ENCODE assay signal across 9 cellular contexts in genomic region chr9:128886211-128886826, GRCh38. TPM values are rescaled to one million over a fixed set of nuclear protein-coding genes. Genes with fewer than 3 reads are reported as not detected.
DNase-seq lines count a peak whose midpoint lies in the region; ATAC-seq and TF ChIP-seq lines count a peak whose summit lies in the region.
"Had no signal": no experiment of that assay in that cellular context is flagged by ENCODE, and none has a peak within 500 bp of the region (broad histone marks: within the 10 kb centered on the region; RNA-seq: fewer than 3 reads in every experiment).

No MANE protein-coding gene starts in this region.

- peaks cover 31% of the 10 kb centered on the region for H3K4me1 ChIP-seq in CD8-positive, alpha-beta T cell (ENCODE audit: insufficient read depth, low read length)
- H3K4me1 ChIP-seq in iPS-20b (ENCODE audit: insufficient read depth, low read length) (peaks cover 26% of the 10 kb centered on the region; the same call in 1 of the 2 replicates), gastroesophageal sphincter (peaks cover 0 to 86% (median 39%) of the 10 kb centered on the region in 3 donors), body of pancreas (peaks cover 21% of the 10 kb centered on the region)

- H3K9me3 Mint-ChIP-seq in CD8-positive, alpha-beta T cell: no peaks in the 10 kb centered on the region
- no peaks in the 10 kb centered on the region for H3K9me3 Mint-ChIP-seq in T-cell

- H3K27me3 Mint-ChIP-seq in CD8-positive, alpha-beta T cell (ENCODE audit: low read depth): no peaks in the 10 kb centered on the region
- H3K27me3 Mint-ChIP-seq in T-cell: no peaks in the 10 kb centered on the region

- intact Hi-C loops in CD8-positive, alpha-beta T cell (cut with DNase I, micrococcal nuclease): no loop called here
- intact Hi-C loops in body of pancreas (cut with DNase I): no loop called here

- POLR2A ChIA-PET in CD8-positive, alpha-beta T cell (lab: Charles Lee): no interaction called here
- POLR2A ChIA-PET in T-cell (lab: Charles Lee): no interaction called here

- 54 to 62% methylated on average over 9 to 10 of the region's 12 CpGs for WGBS in gastroesophageal sphincter (ENCODE audit: low coverage in 1 of 2), 2 donors
- 59 to 64% methylated on average over 12 of the region's 12 CpGs for WGBS in body of pancreas, 2 donors

- CTCF ChIA-PET in CD8-positive, alpha-beta T cell (lab: Charles Lee): interaction anchor here (1.0 kb wide), 1 partner anchor 26 kb away, joined by 3 read pairs; no protein-coding TSS in a partner anchor
- CTCF ChIA-PET in T-cell (lab: Charles Lee): no interaction called here

- no peaks in the 10 kb centered on the region for H3K27me3 ChIP-seq in CD8-positive, alpha-beta T cell (ENCODE audit: insufficient read depth, low read length)
- H3K27me3 ChIP-seq in iPS-20b (ENCODE audit: insufficient read depth, low read length) (no peaks in the 10 kb centered on the region), gastroesophageal sphincter (no peaks in the 10 kb centered on the region), body of pancreas (no peaks in the 10 kb centered on the region)

- H3K36me3 Mint-ChIP-seq in CD8-positive, alpha-beta T cell: peaks cover 66% of the 10 kb centered on the region
- peaks cover 20% of the 10 kb centered on the region for H3K36me3 Mint-ChIP-seq in T-cell

- no peak for TF ChIP-seq CTCF in CD8-positive, alpha-beta T cell (IDR thresholded peaks at IDR 0.05)
- TF ChIP-seq CTCF in gastroesophageal sphincter (IDR thresholded peaks at IDR 0.05) (no peak), body of pancreas (IDR thresholded peaks at IDR 0.05) (no peak)

- H3K4me1 Mint-ChIP-seq in CD8-positive, alpha-beta T cell (ENCODE audit: low read depth): peaks cover 47% of the 10 kb centered on the region
- H3K4me1 Mint-ChIP-seq in T-cell: peaks cover 61 to 67% (median 64%) of the 10 kb centered on the region in 3 donors

- TF ChIP-seq EP300 in gastroesophageal sphincter (IDR thresholded peaks at IDR 0.05): no peak

- no peak for DNase-seq in CD8-positive, alpha-beta T cell
- DNase-seq in T-cell: no peak
- no peak for DNase-seq in body of pancreas
- DNase-seq: activated CD4-positive, CD25-positive, alpha-beta regulatory T cell treated with anti-CD3 and anti-CD28 coated beads, Interleukin-2, amount 50 U/mL, for 72 hours; NCI-H774 had no signal

- H3K9ac ChIP-seq in iPS-20b (ENCODE audit: low read depth, low read length): no peak overlapping the region

- TF ChIP-seq POLR2A in gastroesophageal sphincter (IDR thresholded peaks at IDR 0.05) (no peak), body of pancreas (IDR thresholded peaks at IDR 0.05) (no peak)

- no peak overlapping the region for H3K27ac ChIP-seq in CD8-positive, alpha-beta T cell (ENCODE audit: low read depth, low read length)
- peak overlapping the region; percentile 64 for H3K27ac ChIP-seq in iPS-20b (ENCODE audit: low read length)
- peak overlapping the region in 2 of 4 donors; percentile 97 for H3K27ac ChIP-seq in gastroesophageal sphincter
- peak overlapping the region in 1 of 4 donors; percentile 2 for H3K27ac ChIP-seq in body of pancreas

- peak overlapping the region; percentile 42 for H3K27ac Mint-ChIP-seq in CD8-positive, alpha-beta T cell
- H3K27ac Mint-ChIP-seq in T-cell: peak overlapping the region; percentile 72 to 76

- peak overlapping the region; percentile 9 for H3K4me3 Mint-ChIP-seq in CD8-positive, alpha-beta T cell
- peak overlapping the region in 1 of 3 donors; percentile 98 for H3K4me3 Mint-ChIP-seq in T-cell

- no peak for ATAC-seq in CD8-positive, alpha-beta T cell
- ATAC-seq in T-cell (replicated peaks in 1 of 4): no peak
- no peak for ATAC-seq in GM19395 (IDR thresholded peaks at IDR 0.05; ENCODE audit: unreplicated experiment)
- no peak for ATAC-seq in gastroesophageal sphincter
- no peak for ATAC-seq in body of pancreas

- peaks cover 25% of the 10 kb centered on the region for H3K36me3 ChIP-seq in CD8-positive, alpha-beta T cell (ENCODE audit: insufficient read depth, low read length)
- H3K36me3 ChIP-seq in iPS-20b (ENCODE audit: insufficient read depth, low read depth, low read length): peaks cover 66% of the 10 kb centered on the region
- H3K36me3 ChIP-seq in gastroesophageal sphincter: peaks cover 0 to 58% of the 10 kb centered on the region in 2 donors
- peaks cover 0 to 6% of the 10 kb centered on the region in 2 donors for H3K36me3 ChIP-seq in body of pancreas (replicated peaks in 1 of 2; ENCODE audit: insufficient read depth in 1 of 2, low read depth in 2 of 2)

- H3K4me3 ChIP-seq in CD8-positive, alpha-beta T cell (ENCODE audit: low read depth, low read length): no peak overlapping the region
- no peak overlapping the region for H3K4me3 ChIP-seq in iPS-20b (ENCODE audit: low read length)
- no peak overlapping the region for H3K4me3 ChIP-seq in gastroesophageal sphincter
- H3K4me3 ChIP-seq in body of pancreas: no peak overlapping the region
- H3K4me3 ChIP-seq: skin epidermis had no signal

- no peaks in the 10 kb centered on the region for H3K9me3 ChIP-seq in CD8-positive, alpha-beta T cell (ENCODE audit: low read length)
- no peaks in the 10 kb centered on the region for H3K9me3 ChIP-seq in iPS-20b (ENCODE audit: insufficient read depth, low read depth, low read length)
- H3K9me3 ChIP-seq in gastroesophageal sphincter: no peaks in the 10 kb centered on the region
- H3K9me3 ChIP-seq in body of pancreas: no peaks in the 10 kb centered on the region

RNA-seq across cellular contexts. Expression of gene LRRC8A, which starts 4.4 kb away (rescaled TPM):
- 10 to 100 TPM; 35.0 to 40.1 TPM for total RNA-seq in CD8-positive, alpha-beta T cell
- total RNA-seq in T-cell (10 to 100 TPM; 30.7 to 34.3 (median 33.9) TPM), gastroesophageal sphincter (10 to 100 TPM; 38.1 to 95.1 (median 49.9) TPM), body of pancreas (10 to 100 TPM; 21.0 to 23.7 TPM)

RNA-seq across cellular contexts. Expression of gene KYAT1, which starts 4.6 kb away (rescaled TPM):
- total RNA-seq in CD8-positive, alpha-beta T cell: 1 to 10 TPM; 2.4 to 3.0 TPM
- total RNA-seq in T-cell (10 to 100 TPM in 4 of 5 donors, 1 to 10 TPM in 1; 9.7 to 15.6 (median 11.7) TPM), gastroesophageal sphincter (1 to 10 TPM; 3.4 to 7.9 (median 4.8) TPM), body of pancreas (1 to 10 TPM; 2.6 to 4.3 TPM)

RNA-seq across cellular contexts. Expression of gene PHYHD1, which starts 34.5 kb away (rescaled TPM):
- total RNA-seq in CD8-positive, alpha-beta T cell: 1 to 10 TPM; 1.0 to 2.5 TPM
- total RNA-seq in T-cell (1 to 10 TPM in 3 of 5 donors, under 1 TPM in 2; 0.53 to 5.5 (median 3.3) TPM), gastroesophageal sphincter (10 to 100 TPM in 3 of 4 donors, 1 to 10 TPM in 1; 9.6 to 27.1 (median 25.4) TPM), body of pancreas (10 to 100 TPM; 48.8 to 65.3 TPM)

RNA-seq across cellular contexts. Expression of gene SPOUT1, which starts 56.7 kb away (rescaled TPM):
- total RNA-seq in CD8-positive, alpha-beta T cell: 10 to 100 TPM; 25.0 to 25.2 TPM
- 10 to 100 TPM; 43.7 to 89.4 (median 82.6) TPM for total RNA-seq in T-cell
- 10 to 100 TPM in 3 of 4 donors, 1 to 10 TPM in 1; 9.6 to 26.0 (median 21.1) TPM for total RNA-seq in gastroesophageal sphincter
- 10 to 100 TPM; 16.2 to 16.3 TPM for total RNA-seq in body of pancreas
